15 cellular contexts compared by ENCODE assay signal in the genomic region with DNA sequence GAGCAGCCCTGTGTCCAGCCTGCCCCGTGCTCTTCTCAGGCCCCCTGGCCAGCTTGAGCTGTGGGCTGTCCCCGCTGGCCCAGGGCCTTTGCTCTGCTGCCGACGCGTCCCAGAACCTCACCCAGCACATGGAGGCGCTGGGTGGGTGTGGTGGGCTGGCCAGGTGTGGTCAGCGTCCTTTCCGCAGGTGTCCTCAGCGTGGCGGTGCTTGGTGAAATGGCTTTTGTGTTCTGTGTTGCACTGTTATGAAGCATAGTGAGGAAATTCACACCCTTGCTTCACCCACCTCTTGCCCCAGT.
"Had no signal": no experiment of that assay in that cellular context is flagged by ENCODE, and none has a peak within 500 bp of the region (broad histone marks: within the 10 kb centered on the region; RNA-seq: fewer than 3 reads in every experiment).

No MANE protein-coding gene starts in this region.

- H3K27me3 Mint-ChIP-seq: naive B cell; stimulated activated naive CD8-positive, alpha-beta T cell treated with anti-CD3 and anti-CD28 coated beads, Interleukin-15, Interleukin-2, amounts not matched to agents 100 ng/mL and 50 ng/mL, for 24 hours had no signal

- H3K4me3 Mint-ChIP-seq: naive B cell; nephron; stimulated activated naive CD8-positive, alpha-beta T cell treated with anti-CD3 and anti-CD28 coated beads, Interleukin-15, Interleukin-2, amounts not matched to agents 100 ng/mL and 50 ng/mL, for 24 hours had no signal

- DNase-seq: effector memory CD4-positive, alpha-beta T cell; heart right ventricle; hypothalamus; kidney glomerular epithelial cell; mesendoderm; naive B cell; sigmoid colon; testis; upper lobe of right lung had no signal

- H3K9me3 Mint-ChIP-seq: naive B cell; nephron; stimulated activated naive CD8-positive, alpha-beta T cell treated with anti-CD3 and anti-CD28 coated beads, Interleukin-15, Interleukin-2, amounts not matched to agents 100 ng/mL and 50 ng/mL, for 24 hours had no signal

- H3K27ac ChIP-seq: heart right ventricle, sigmoid colon, skin epidermis, testis, tibial nerve, upper lobe of right lung, vagina had no signal

- H3K27ac Mint-ChIP-seq: nephron; stimulated activated naive CD8-positive, alpha-beta T cell treated with anti-CD3 and anti-CD28 coated beads, Interleukin-15, Interleukin-2, amounts not matched to agents 100 ng/mL and 50 ng/mL, for 24 hours had no signal

- ATAC-seq: heart right ventricle, upper lobe of right lung had no signal

- H3K27me3 ChIP-seq: heart right ventricle, right atrium auricular region, sigmoid colon, testis, tibial nerve, upper lobe of right lung, vagina had no signal

- H3K36me3 ChIP-seq: upper lobe of right lung, vagina had no signal

- H3K9me3 ChIP-seq: heart right ventricle, right atrium auricular region, sigmoid colon, testis, tibial nerve, upper lobe of right lung, vagina had no signal

- H3K4me3 ChIP-seq: heart right ventricle, right atrium auricular region, sigmoid colon, skin epidermis, testis, tibial nerve, upper lobe of right lung, vagina had no signal
